ENCODE assay signal across 18 cellular contexts in genomic region chr2:101332885-101333766, GRCh38. TPM values are rescaled to one million over a fixed set of nuclear protein-coding genes. Genes with fewer than 3 reads are reported as not detected.
"Had no signal": no experiment of that assay in that cellular context is flagged by ENCODE, and none has a peak within 500 bp of the region (broad histone marks: within the 10 kb centered on the region; RNA-seq: fewer than 3 reads in every experiment).

No MANE protein-coding gene starts in this region.

- H3K36me3 Mint-ChIP-seq: activated naive CD4-positive, alpha-beta T cell treated with anti-CD3 and anti-CD28 coated beads, Interleukin-2, amount 50 U/mL, for 72 hours; stimulated activated effector memory CD8-positive, alpha-beta T cell treated with anti-CD3 and anti-CD28 coated beads, Interleukin-12 subunit alpha, Interleukin-12 subunit beta, amount 100 ng/mL, for 72 hours had no signal

- H3K9me3 Mint-ChIP-seq: activated CD4-positive, alpha-beta memory T cell treated with anti-CD3 and anti-CD28 coated beads, Interleukin-2, amount 10 ng/mL, durations not matched to agents 7 days and 5 days; activated naive CD4-positive, alpha-beta T cell treated with anti-CD3 and anti-CD28 coated beads, Interleukin-2, amount 50 U/mL, for 72 hours; central memory CD8-positive, alpha-beta T cell; stimulated activated effector memory CD8-positive, alpha-beta T cell treated with anti-CD3 and anti-CD28 coated beads, Interleukin-12 subunit alpha, Interleukin-12 subunit beta, amount 100 ng/mL, for 72 hours had no signal

- H3K9me3 ChIP-seq: tibial nerve, uterus had no signal

- H3K27ac ChIP-seq: brain microvascular endothelial cell, coronary artery, hepatocyte, tibial nerve, uterus, VCaP had no signal

- H2AFZ ChIP-seq: hepatocyte had no signal

- H3K4me3 ChIP-seq: coronary artery, hepatocyte, tibial nerve, uterus had no signal

- DNase-seq: activated CD4-positive, alpha-beta memory T cell treated with anti-CD3 and anti-CD28 coated beads, Interleukin-2, amount 10 ng/mL, durations not matched to agents 7 days and 5 days; activated CD8-positive, alpha-beta memory T cell treated with anti-CD3 and anti-CD28 coated beads, Interleukin-2, amount 50 U/mL, for 4 hours; anterior cingulate cortex; brain microvascular endothelial cell; islet precursor cell; midbrain; uterus had no signal

- H3K4me3 Mint-ChIP-seq: activated CD4-positive, alpha-beta memory T cell treated with anti-CD3 and anti-CD28 coated beads, Interleukin-2, amount 10 ng/mL, durations not matched to agents 7 days and 5 days; central memory CD8-positive, alpha-beta T cell; stimulated activated effector memory CD8-positive, alpha-beta T cell treated with anti-CD3 and anti-CD28 coated beads, Interleukin-12 subunit alpha, Interleukin-12 subunit beta, amount 100 ng/mL, for 72 hours had no signal

- ATAC-seq: esophagus mucosa; left lobe of liver; stimulated activated effector memory CD8-positive, alpha-beta T cell treated with anti-CD3 and anti-CD28 coated beads, Interleukin-12 subunit alpha, Interleukin-12 subunit beta, amount 100 ng/mL, for 72 hours had no signal

- H3K27me3 Mint-ChIP-seq: activated CD4-positive, alpha-beta memory T cell treated with anti-CD3 and anti-CD28 coated beads, Interleukin-2, amount 10 ng/mL, durations not matched to agents 7 days and 5 days; central memory CD8-positive, alpha-beta T cell had no signal

- H3K4me1 ChIP-seq: uterus had no signal

- H3K36me3 ChIP-seq: brain microvascular endothelial cell, tibial nerve, uterus had no signal

- H3K4me2 ChIP-seq: hepatocyte had no signal

- H3K79me2 ChIP-seq: hepatocyte had no signal

- H3K4me1 Mint-ChIP-seq: central memory CD8-positive, alpha-beta T cell; stimulated activated effector memory CD8-positive, alpha-beta T cell treated with anti-CD3 and anti-CD28 coated beads, Interleukin-12 subunit alpha, Interleukin-12 subunit beta, amount 100 ng/mL, for 72 hours had no signal

- H3K27ac Mint-ChIP-seq: activated CD4-positive, alpha-beta memory T cell treated with anti-CD3 and anti-CD28 coated beads, Interleukin-2, amount 10 ng/mL, durations not matched to agents 7 days and 5 days; activated naive CD4-positive, alpha-beta T cell treated with anti-CD3 and anti-CD28 coated beads, Interleukin-2, amount 50 U/mL, for 72 hours; stimulated activated effector memory CD8-positive, alpha-beta T cell treated with anti-CD3 and anti-CD28 coated beads, Interleukin-12 subunit alpha, Interleukin-12 subunit beta, amount 100 ng/mL, for 72 hours had no signal

- H3K27me3 ChIP-seq: brain microvascular endothelial cell, hepatocyte, tibial nerve, uterus had no signal

RNA-seq across cellular contexts. Expression of gene CREG2, which starts 54.2 kb away (rescaled TPM):
- total RNA-seq: activated naive CD4-positive, alpha-beta T cell treated with anti-CD3 and anti-CD28 coated beads, Interleukin-2, amount 50 U/mL, for 72 hours; left lobe of liver; lung microvascular endothelial cell; subcutaneous adipose tissue; tibial nerve had no signal
